ENCODE assay signal across 9 cellular contexts in the genomic region with DNA sequence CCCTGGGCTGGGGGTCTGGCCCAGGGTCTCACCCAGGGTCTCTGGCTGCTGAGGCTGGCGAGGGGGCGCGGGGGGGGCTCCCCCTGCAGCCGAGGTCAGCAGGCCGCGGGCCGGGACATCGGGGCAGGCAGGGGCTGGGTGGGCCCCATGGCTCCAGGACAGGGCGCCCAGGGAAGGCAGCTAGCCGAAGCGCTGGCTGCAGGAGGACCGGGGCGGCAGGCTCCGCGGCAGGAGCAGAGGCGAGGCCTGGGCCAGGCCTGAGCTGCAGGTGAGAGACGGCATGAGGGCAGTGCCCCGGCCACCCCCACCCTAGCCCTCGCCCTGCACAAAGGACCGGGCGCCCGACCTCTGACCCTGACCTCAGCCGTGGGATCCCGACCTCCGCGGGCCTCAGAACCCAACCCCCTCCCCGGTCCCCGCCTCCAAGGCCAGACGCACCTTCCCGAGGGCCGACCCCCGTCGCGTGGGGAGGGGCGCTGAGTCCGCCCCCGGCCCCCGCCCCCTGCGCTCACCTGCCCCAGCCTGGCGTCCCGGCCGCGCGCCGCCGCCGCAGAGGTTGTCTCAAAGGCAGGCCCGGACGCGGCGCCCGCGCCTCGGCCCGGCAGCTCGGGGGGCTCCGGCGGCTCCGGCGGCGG. TPM values are rescaled to one million over a fixed set of nuclear protein-coding genes. Genes with fewer than 3 reads are reported as not detected.
DNase-seq lines count a peak whose midpoint lies in the region; ATAC-seq and TF ChIP-seq lines count a peak whose summit lies in the region.
"Had no signal": no experiment of that assay in that cellular context is flagged by ENCODE, and none has a peak within 500 bp of the region (broad histone marks: within the 10 kb centered on the region; RNA-seq: fewer than 3 reads in every experiment).

No MANE protein-coding gene starts in this region.

- H3K36me3 ChIP-seq in GM06990 (ENCODE audit: control insufficient read depth, insufficient read depth, low read length), result peaks cover 2% of the 10 kb centered on the region; the same call in 1 of the 2 replicates

- H3K9me3 Mint-ChIP-seq in progenitor cell of endocrine pancreas (ENCODE audit: low read depth) (no peaks in the 10 kb centered on the region), CD14-positive monocyte (no peaks in the 10 kb centered on the region)
- H3K9me3 Mint-ChIP-seq in effector memory CD8-positive, alpha-beta T cell, result no peaks in the 10 kb centered on the region

- no peak for DNase-seq in GM06990 (ENCODE audit: extremely low read depth, insufficient read length)
- no peak for DNase-seq in LNCaP clone FGC (ENCODE audit: low read depth)
- DNase-seq in epithelial cell of esophagus (ENCODE audit: low read depth), result no peak
- peak; percentile 62 for DNase-seq in progenitor cell of endocrine pancreas (ENCODE audit: low spot score, unreplicated experiment)
- DNase-seq in activated CD4-positive, alpha-beta T cell treated with anti-CD3 and anti-CD28 coated beads, Interleukin-2, amount 50 U/mL, for 48 hours, result no peak
- no peak for DNase-seq in CD14-positive monocyte (ENCODE audit: low spot score)
- DNase-seq in effector memory CD8-positive, alpha-beta T cell, result no peak
- DNase-seq in activated gamma-delta T cell treated with Interleukin-2 at 50 U/mL for 16 hours, result no peak

- H3K27me3 ChIP-seq in GM06990 (replicated peaks; ENCODE audit: control insufficient read depth, insufficient read depth, low read length), result no peaks in the 10 kb centered on the region

- H3K4me1 Mint-ChIP-seq in progenitor cell of endocrine pancreas (ENCODE audit: low read depth) (peaks cover 10% of the 10 kb centered on the region), CD14-positive monocyte (peaks cover 23% of the 10 kb centered on the region)
- peaks cover 0 to 4% of the 10 kb centered on the region in 2 donors for H3K4me1 Mint-ChIP-seq in effector memory CD8-positive, alpha-beta T cell (ENCODE audit: low read depth in 2 of 2)

- intact Hi-C loops in CD14-positive monocyte (cut with micrococcal nuclease), result loop anchor here (2.0 to 5.0 kb wide), 2 partner anchors 21 to 94 kb away; a partner anchor contains a TSS

- H3K4me3 ChIP-seq in GM06990 (replicated peaks; ENCODE audit: low read depth, low read length), result peak overlapping the region; percentile 55
- peak overlapping the region; percentile 50 for H3K4me3 ChIP-seq in LNCaP clone FGC (ENCODE audit: low read depth, low read length)
- H3K4me3 ChIP-seq in epithelial cell of esophagus (ENCODE audit: low read length), result peak overlapping the region; percentile 30

- peak overlapping the region; percentile 60 for H3K4me3 Mint-ChIP-seq in progenitor cell of endocrine pancreas (ENCODE audit: low read depth)
- peak overlapping the region in 1 of 2 donors; percentile 62 for H3K4me3 Mint-ChIP-seq in CD14-positive monocyte
- no peak overlapping the region for H3K4me3 Mint-ChIP-seq in effector memory CD8-positive, alpha-beta T cell

- H3K36me3 Mint-ChIP-seq in progenitor cell of endocrine pancreas (ENCODE audit: insufficient read depth) (peaks cover 1% of the 10 kb centered on the region), CD14-positive monocyte (peaks cover under 1 to 2% of the 10 kb centered on the region in 2 donors)
- H3K36me3 Mint-ChIP-seq in effector memory CD8-positive, alpha-beta T cell (ENCODE audit: insufficient read depth), result peaks cover 13% of the 10 kb centered on the region

- H3K27ac Mint-ChIP-seq in progenitor cell of endocrine pancreas (no peak overlapping the region), CD14-positive monocyte (no peak overlapping the region)
- H3K27ac Mint-ChIP-seq in effector memory CD8-positive, alpha-beta T cell, result no peak overlapping the region

- TF ChIP-seq CTCF in GM06990 (IDR thresholded peaks at IDR 0.05; ENCODE audit: insufficient read depth, low read length, poor library complexity, severe bottlenecking) (no peak), LNCaP clone FGC (IDR thresholded peaks at IDR 0.05; ENCODE audit: control insufficient read depth, extremely low read depth, insufficient read depth) (no peak), epithelial cell of esophagus (IDR thresholded peaks at IDR 0.05; ENCODE audit: insufficient read depth, low read depth, low read length, missing control alignments) (no peak), progenitor cell of endocrine pancreas (IDR thresholded peaks at IDR 0.05; ENCODE audit: unreplicated experiment) (no peak), CD14-positive monocyte (IDR thresholded peaks at IDR 0.05) (no peak)

- ATAC-seq in effector memory CD8-positive, alpha-beta T cell (replicated peaks), result no peak

- no peaks in the 10 kb centered on the region for H3K27me3 Mint-ChIP-seq in progenitor cell of endocrine pancreas
- H3K27me3 Mint-ChIP-seq in CD14-positive monocyte (ENCODE audit: low read depth in 3 of 3), result peaks cover 5 to 26% (median 13%) of the 10 kb centered on the region in 3 donors
- no peaks in the 10 kb centered on the region for H3K27me3 Mint-ChIP-seq in effector memory CD8-positive, alpha-beta T cell

RNA-seq across cellular contexts. Expression of a gene that starts 0.4 kb away (rescaled TPM):
- total RNA-seq in progenitor cell of endocrine pancreas, result 24.0 and 25.7 TPM in 2 replicates
- polyA plus RNA-seq in CD14-positive monocyte, result not detected

RNA-seq across cellular contexts. Expression of a gene that starts 3.4 kb away (rescaled TPM):
- total RNA-seq in progenitor cell of endocrine pancreas, result 1.2 and 2.7 TPM in 2 replicates
- not detected for polyA plus RNA-seq in CD14-positive monocyte

RNA-seq across cellular contexts. Expression of a gene that starts 5.7 kb away (rescaled TPM):
- 0.27 and 0.53 TPM in 2 replicates for total RNA-seq in progenitor cell of endocrine pancreas
- polyA plus RNA-seq in CD14-positive monocyte, result not detected

RNA-seq across cellular contexts. Expression of a gene that starts 9.1 kb away (rescaled TPM):
- 0.26 and 0.27 TPM in 2 replicates for total RNA-seq in progenitor cell of endocrine pancreas
- not detected for polyA plus RNA-seq in CD14-positive monocyte
- total RNA-seq: temporal lobe had no signal

RNA-seq across cellular contexts. Expression of a gene that starts 16.1 kb away (rescaled TPM):
- total RNA-seq in progenitor cell of endocrine pancreas, result 35.1 and 37.4 TPM in 2 replicates
- polyA plus RNA-seq in CD14-positive monocyte, result 1 to 10 TPM; 4.4 to 5.2 TPM
